In the genomic region with DNA sequence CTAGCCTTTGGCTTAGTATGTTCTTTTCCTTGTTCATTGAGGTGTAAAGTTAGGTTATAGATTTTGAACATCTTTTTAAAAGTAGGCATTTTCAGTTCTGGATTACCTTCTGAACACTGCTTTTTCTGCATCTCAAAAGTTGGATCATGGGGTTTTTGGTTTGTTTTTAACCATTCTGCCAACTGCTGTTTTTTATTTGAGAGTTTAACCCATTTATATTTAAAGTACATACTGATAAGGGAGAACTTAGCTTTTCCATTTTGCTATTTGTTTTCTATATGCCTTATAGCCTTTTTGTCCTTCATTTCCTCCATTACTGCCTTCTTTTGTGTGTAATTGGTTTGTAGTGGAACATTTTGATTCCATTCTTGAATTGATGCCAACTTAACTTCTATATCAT, we compare ENCODE assay signal across 29 cellular contexts.
"Had no signal": no experiment of that assay in that cellular context is flagged by ENCODE, and none has a peak within 500 bp of the region (broad histone marks: within the 10 kb centered on the region; RNA-seq: fewer than 3 reads in every experiment).

No MANE protein-coding gene starts in this region.

- H3K27ac ChIP-seq: colonic mucosa, coronary artery, dorsolateral prefrontal cortex, epithelial cell of prostate, esophagus muscularis mucosa, esophagus squamous epithelium, foreskin keratinocyte, gastrocnemius medialis, gastroesophageal sphincter, heart left ventricle, heart right ventricle, hepatocyte had no signal

- H3K36me3 ChIP-seq: colonic mucosa, esophagus muscularis mucosa, esophagus squamous epithelium, gastrocnemius medialis, gastroesophageal sphincter, heart left ventricle, heart right ventricle had no signal

- H3K4me1 ChIP-seq: colonic mucosa, esophagus muscularis mucosa, esophagus squamous epithelium, foreskin keratinocyte, gastrocnemius medialis, gastroesophageal sphincter, heart left ventricle, heart right ventricle had no signal

- ATAC-seq: effector memory CD8-positive, alpha-beta T cell; esophagus mucosa; foreskin keratinocyte; gastrocnemius medialis; gastroesophageal sphincter; heart left ventricle; heart right ventricle had no signal

- H3K79me2 ChIP-seq: hepatocyte had no signal

- H3K27me3 ChIP-seq: colonic mucosa, dorsolateral prefrontal cortex, esophagus muscularis mucosa, gastrocnemius medialis, hepatocyte had no signal

- H3K4me2 ChIP-seq: hepatocyte had no signal

- H3K9me3 ChIP-seq: colonic mucosa had no signal

- FAIRE-seq: colon, endometrium, endothelial cell of umbilical vein, frontal cortex had no signal

- H3K4me3 ChIP-seq: colonic mucosa, coronary artery, dorsolateral prefrontal cortex, esophagus muscularis mucosa, esophagus squamous epithelium, gastrocnemius medialis, gastroesophageal sphincter, heart left ventricle, heart right ventricle, hepatocyte had no signal

- H2AFZ ChIP-seq: hepatocyte had no signal

- DNase-seq: colonic mucosa; cortex of kidney; dermis blood vessel endothelial cell; dorsolateral prefrontal cortex; effector CD4-positive, alpha-beta T cell; effector CD8-positive, alpha-beta T cell; effector memory CD4-positive, alpha-beta T cell; effector memory CD8-positive, alpha-beta T cell; endodermal cell; erythroblast; esophagus squamous epithelium; foreskin fibroblast; foreskin keratinocyte; foreskin melanocyte; gastrocnemius medialis; glutamatergic neuron; head of caudate nucleus; heart left ventricle; heart right ventricle had no signal
